ENCODE assay signal across 12 cellular contexts in the genomic region with DNA sequence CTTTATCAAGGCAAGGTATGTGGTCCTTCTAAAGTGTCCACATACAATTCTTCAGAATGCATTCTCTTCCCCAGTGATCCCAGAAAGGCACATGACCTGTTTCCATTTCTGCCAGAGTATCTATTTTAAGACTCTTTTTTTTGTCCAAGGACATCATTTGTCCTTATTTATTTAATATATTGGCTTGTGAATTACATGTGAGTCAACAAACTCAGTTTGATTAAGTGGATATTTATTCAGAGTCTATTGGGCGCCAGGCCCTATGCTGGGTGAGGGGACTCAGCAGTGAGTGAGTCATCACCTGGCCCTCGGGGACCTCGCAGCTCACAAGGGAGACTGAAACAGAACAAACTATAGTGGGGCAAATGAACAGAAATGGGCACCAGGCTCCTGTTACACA.
DNase-seq lines count a peak whose midpoint lies in the region; ATAC-seq, FAIRE-seq and TF ChIP-seq lines count a peak whose summit lies in the region.
"Had no signal": no experiment of that assay in that cellular context is flagged by ENCODE, and none has a peak within 500 bp of the region (broad histone marks: within the 10 kb centered on the region; RNA-seq: fewer than 3 reads in every experiment).

No MANE protein-coding gene starts in this region.

- ATAC-seq in left ventricle myocardium superior, result peak; percentile 57
- ATAC-seq in HG03108 (IDR thresholded peaks at IDR 0.05; ENCODE audit: unreplicated experiment), result no peak

- H3K4me3 ChIP-seq in astrocyte (ENCODE audit: insufficient read depth, low read depth, low read length) (no peak overlapping the region), thyroid gland (replicated peaks in 1 of 3) (no peak overlapping the region)

- no peaks in the 10 kb centered on the region for H3K79me2 ChIP-seq in astrocyte (ENCODE audit: insufficient read depth, low read length)

- peak; percentile 14 for DNase-seq in DMS53 (lab: John Stamatoyannopoulos, UW)
- DNase-seq in DMS53 treated with DMSO at 0.1 percent for 48 hours (lab: John Stamatoyannopoulos, UW; ENCODE audit: unreplicated experiment), result no peak
- DNase-seq in astrocyte (ENCODE audit: low read depth), result peak; percentile 64
- DNase-seq in left ventricle myocardium superior, result peak; percentile 54
- DNase-seq in thyroid gland, result peak; percentile 55 to 63
- no peak for DNase-seq in GM03348 (ENCODE audit: low spot score)
- DNase-seq in HK-2 (ENCODE audit: unreplicated experiment), result no peak
- DNase-seq: activated CD4-positive, alpha-beta memory T cell treated with anti-CD3 and anti-CD28 coated beads, Interleukin-2, amount 10 ng/mL, durations not matched to agents 7 days and 5 days; activated gamma-delta T cell treated with Interleukin-2 at 50 U/mL for 16 hours; occipital lobe had no signal

- H3K4me1 Mint-ChIP-seq in astrocyte (ENCODE audit: low read depth, unreplicated experiment), result peaks cover 5% of the 10 kb centered on the region
- H3K4me1 Mint-ChIP-seq: activated CD4-positive, alpha-beta memory T cell treated with anti-CD3 and anti-CD28 coated beads, Interleukin-2, amount 10 ng/mL, durations not matched to agents 7 days and 5 days had no signal

- 59 to 74% methylated on average over 3 of the region's 3 CpGs for WGBS in thyroid gland, 2 donors

- no peaks in the 10 kb centered on the region for H3K9me3 ChIP-seq in astrocyte (ENCODE audit: insufficient read depth, low read depth, low read length)
- no peaks in the 10 kb centered on the region for H3K9me3 ChIP-seq in thyroid gland

- no peak overlapping the region for H3K9ac ChIP-seq in astrocyte (ENCODE audit: low read length)

- no peaks in the 10 kb centered on the region for H3K9me3 Mint-ChIP-seq in astrocyte (ENCODE audit: unreplicated experiment)

- no peaks in the 10 kb centered on the region for H4K20me1 ChIP-seq in astrocyte (ENCODE audit: insufficient read depth, low read length)

- H3K27ac Mint-ChIP-seq in astrocyte (ENCODE audit: unreplicated experiment), result no peak overlapping the region
- H3K27ac Mint-ChIP-seq: activated CD4-positive, alpha-beta memory T cell treated with anti-CD3 and anti-CD28 coated beads, Interleukin-2, amount 10 ng/mL, durations not matched to agents 7 days and 5 days had no signal

- intact Hi-C loops in left ventricle myocardium superior (cut with micrococcal nuclease) (no loop called here), thyroid gland (cut with DNase I) (no loop called here)

- H2AFZ ChIP-seq in astrocyte (ENCODE audit: low read depth, low read length), result no peak overlapping the region

- peaks cover 9% of the 10 kb centered on the region for H3K36me3 Mint-ChIP-seq in astrocyte (ENCODE audit: low read depth, unreplicated experiment)

- no peak overlapping the region for H3K27ac ChIP-seq in astrocyte (ENCODE audit: low read depth, low read length)
- peak overlapping the region; percentile 19 to 98 (median 61) for H3K27ac ChIP-seq in thyroid gland
- H3K27ac ChIP-seq: 22Rv1 had no signal

- peak in 1 of 2 donors; percentile 7 for TF ChIP-seq POLR2A in thyroid gland (IDR thresholded peaks at IDR 0.05)

- H3K4me2 ChIP-seq in astrocyte (ENCODE audit: low read length), result no peak overlapping the region

- no peak for FAIRE-seq in astrocyte (lab: Jason Lieb, UNC)

- H3K27me3 ChIP-seq in astrocyte (ENCODE audit: insufficient read depth, low read length), result no peaks in the 10 kb centered on the region
- no peaks in the 10 kb centered on the region for H3K27me3 ChIP-seq in thyroid gland

- TF ChIP-seq CTCF in astrocyte (IDR thresholded peaks at IDR 0.05; ENCODE audit: insufficient read depth, low read depth, low read length) (no peak), thyroid gland (IDR thresholded peaks at IDR 0.05) (no peak)

- no peaks in the 10 kb centered on the region for H3K27me3 Mint-ChIP-seq in astrocyte (ENCODE audit: low read depth, unreplicated experiment)
- H3K27me3 Mint-ChIP-seq: activated CD4-positive, alpha-beta memory T cell treated with anti-CD3 and anti-CD28 coated beads, Interleukin-2, amount 10 ng/mL, durations not matched to agents 7 days and 5 days had no signal

- no peak overlapping the region for H3K4me3 Mint-ChIP-seq in astrocyte (ENCODE audit: unreplicated experiment)
- H3K4me3 Mint-ChIP-seq: activated CD4-positive, alpha-beta memory T cell treated with anti-CD3 and anti-CD28 coated beads, Interleukin-2, amount 10 ng/mL, durations not matched to agents 7 days and 5 days had no signal

- H3K36me3 ChIP-seq in astrocyte (ENCODE audit: insufficient read depth, low read length) (no peaks in the 10 kb centered on the region), thyroid gland (no peaks in the 10 kb centered on the region)

- H3K4me1 ChIP-seq in astrocyte (ENCODE audit: insufficient read depth, low read length) (no peaks in the 10 kb centered on the region), thyroid gland (peaks cover 34 to 47% of the 10 kb centered on the region in 2 donors)

Comparison
In these comparisons a context has a peak if more than half of its experiments do, and no peak if none do; other contexts are left out.
1. DNase-seq: peak in DMS53 (single experiment), astrocyte (single experiment), left ventricle myocardium superior (single experiment) and thyroid gland (2 of 2); none in DMS53 treated with DMSO at 0.1 percent for 48 hours (single experiment), GM03348 (single experiment) and HK-2 (single experiment).